Comparison of ENCODE assay signal across 20 cellular contexts in the genomic region with DNA sequence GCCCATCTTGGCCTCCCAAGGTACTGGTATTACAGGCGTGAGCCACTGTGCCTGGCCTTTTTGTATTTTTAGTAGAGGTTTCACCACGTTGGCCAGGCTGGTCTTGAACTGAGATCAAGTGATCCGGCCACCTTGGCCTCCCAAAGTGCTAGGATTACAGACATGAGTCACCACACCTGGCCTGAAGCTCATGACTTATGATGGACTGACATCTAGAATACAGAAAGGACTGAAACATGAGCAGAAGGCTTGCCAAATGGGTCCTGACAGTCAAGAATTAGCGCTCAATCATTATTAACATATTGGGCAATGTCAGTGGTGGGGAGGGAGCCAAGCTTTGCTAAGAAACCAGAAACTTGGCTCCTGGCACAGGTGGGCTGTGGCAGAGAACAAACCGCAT. TPM values are rescaled to one million over a fixed set of nuclear protein-coding genes. Genes with fewer than 3 reads are reported as not detected.
DNase-seq lines count a peak whose midpoint lies in the region; ATAC-seq, FAIRE-seq and TF ChIP-seq lines count a peak whose summit lies in the region.
"Had no signal": no experiment of that assay in that cellular context is flagged by ENCODE, and none has a peak within 500 bp of the region (broad histone marks: within the 10 kb centered on the region; RNA-seq: fewer than 3 reads in every experiment).

No MANE protein-coding gene starts in this region.

- H3K27ac ChIP-seq in HepG2 (ENCODE audit: extremely low read length, insufficient read depth, low read length) = no peak overlapping the region
- H3K27ac ChIP-seq in right lobe of liver = no peak overlapping the region
- peak overlapping the region; percentile 44 for H3K27ac ChIP-seq in psoas muscle

- CTCF ChIA-PET in HepG2 (lab: Yijun Ruan, JAX; ENCODE audit: low intra/inter-chr PET ratio, low total read pairs) = no interaction called here

- over 99% methylated on average over 5 of the region's 5 CpGs for WGBS in HepG2 (ENCODE audit: low lambda C conversion rate)
- WGBS in right lobe of liver (ENCODE audit: insufficient coverage, low coverage, low lambda C conversion rate, missing lambda C conversion rate) = 55% methylated on average over 5 of the region's 5 CpGs
- 57 to 79% (median 74%) methylated on average over 5 of the region's 5 CpGs for WGBS in psoas muscle, 3 donors

- TF ChIP-seq CTCF in HepG2 (CRISPR knock-in tag; IDR thresholded peaks at IDR 0.05) (no peak), right lobe of liver (IDR thresholded peaks at IDR 0.05) (no peak), brain (conservative IDR thresholded peaks at IDR 0.05) (no peak), psoas muscle (IDR thresholded peaks at IDR 0.05) (no peak)

- H3K9me3 Mint-ChIP-seq in brain = peaks cover 0 to 4% (median 0%) of the 10 kb centered on the region in 5 experiments
- H3K9me3 Mint-ChIP-seq: CD4-positive, alpha-beta memory T cell; HFFc6 had no signal

- H3K27ac Mint-ChIP-seq in brain = peak overlapping the region in 3 of 5 experiments; percentile 25 to 77 (median 42)
- H3K27ac Mint-ChIP-seq: HFFc6 had no signal

- intact Hi-C loops in HepG2 (cut with micrococcal nuclease; ENCODE audit: unreplicated experiment) (no loop called here), right lobe of liver (cut with DNase I) (no loop called here), psoas muscle (cut with DNase I) (no loop called here)

- H3K4me1 ChIP-seq in HepG2 (ENCODE audit: insufficient read depth, low read length) = peaks cover 19% of the 10 kb centered on the region
- H3K4me1 ChIP-seq in right lobe of liver = no peaks in the 10 kb centered on the region
- H3K4me1 ChIP-seq in psoas muscle = peaks cover 9% of the 10 kb centered on the region

- no peak overlapping the region for H3K4me2 ChIP-seq in HepG2 (ENCODE audit: low read depth, low read length)
- H3K4me2 ChIP-seq: BLaER1 had no signal

- no peaks in the 10 kb centered on the region for H3K9me3 ChIP-seq in HepG2 (ENCODE audit: low read length)
- no peaks in the 10 kb centered on the region for H3K9me3 ChIP-seq in right lobe of liver
- no peaks in the 10 kb centered on the region for H3K9me3 ChIP-seq in psoas muscle
- H3K9me3 ChIP-seq: BLaER1 had no signal

- H2AFZ ChIP-seq in HepG2 (ENCODE audit: low read length) = no peak overlapping the region

- peak overlapping the region in 2 of 5 experiments; percentile 25 to 68 for H3K4me3 Mint-ChIP-seq in brain
- H3K4me3 Mint-ChIP-seq: HFFc6 had no signal

- in situ Hi-C loops in HepG2 (cut with HindIII; ENCODE audit: extremely low pct_ligation_motif_present, low pct_unique_long_range_greater_than_20kb) = no loop called here

- peaks cover 22 to 64% of the 10 kb centered on the region in 2 experiments for H3K36me3 ChIP-seq in HepG2 (replicated peaks in 1 of 2; ENCODE audit: control insufficient read depth in 1 of 2, insufficient read depth in 2 of 2, low read length in 2 of 2)
- H3K36me3 ChIP-seq in right lobe of liver = peaks cover 0 to 27% (median 10%) of the 10 kb centered on the region in 4 donors
- peaks cover 0 to 32% of the 10 kb centered on the region in 2 donors for H3K36me3 ChIP-seq in psoas muscle (ENCODE audit: insufficient read depth in 1 of 2, low read depth in 1 of 2)

- no peak for TF ChIP-seq RAD21 in HepG2 (CRISPR knock-in tag; IDR thresholded peaks at IDR 0.05)

- no peak for ATAC-seq in HepG2
- ATAC-seq in right lobe of liver = no peak
- peak in 3 of 4 donors; percentile 34 to 56 (median 41) for ATAC-seq in psoas muscle
- ATAC-seq in HG02973 (IDR thresholded peaks at IDR 0.05; ENCODE audit: unreplicated experiment) = no peak
- ATAC-seq: GM12878 had no signal

- H3K9ac ChIP-seq in HepG2 (ENCODE audit: insufficient read depth, low read depth, low read length) = no peak overlapping the region
- H3K9ac ChIP-seq: BLaER1 had no signal

- no TSS peak for BruUV-seq in HepG2 (replicated peaks; lab: Mats Ljungman, UMichigan)

- TF ChIP-seq POLR2A in HepG2 (IDR thresholded peaks at IDR 0.05; ENCODE audit: insufficient read depth in 1 of 2, low read depth in 2 of 2, low read length in 2 of 2) = no peak
- no peak for TF ChIP-seq POLR2A in right lobe of liver (IDR thresholded peaks at IDR 0.05)

- H3K27me3 ChIP-seq in HepG2 (ENCODE audit: control insufficient read depth in 1 of 2, insufficient read depth in 2 of 2, low read length in 2 of 2) (no peaks in the 10 kb centered on the region; a peak in 1 of 5 replicates), right lobe of liver (no peaks in the 10 kb centered on the region), psoas muscle (ENCODE audit: insufficient read depth in 3 of 3, low read length in 2 of 3) (no peaks in the 10 kb centered on the region)
- H3K27me3 ChIP-seq: BLaER1 had no signal

- H3K4me3 ChIP-seq in HepG2 (replicated peaks in 1 of 3; ENCODE audit: insufficient read depth in 1 of 3, low read depth in 2 of 3, low read length in 3 of 3) = no peak overlapping the region
- H3K4me3 ChIP-seq in right lobe of liver = no peak overlapping the region
- H3K4me3 ChIP-seq in psoas muscle = no peak overlapping the region
- H3K4me3 ChIP-seq: BLaER1, GM12878 had no signal

- peaks cover 3% of the 10 kb centered on the region for H3K27me3 Mint-ChIP-seq in brain

- no peak for FAIRE-seq in HepG2 (lab: Jason Lieb, UNC)
- FAIRE-seq: GM12878 had no signal

- peaks cover 21% of the 10 kb centered on the region for H3K4me1 Mint-ChIP-seq in brain

- TF ChIP-seq EP300 in HepG2 (IDR thresholded peaks at IDR 0.05; ENCODE audit: low read depth in 2 of 2, low read length in 2 of 2) = no peak
- no peak for TF ChIP-seq EP300 in HepG2 (CRISPR knock-in tag; IDR thresholded peaks at IDR 0.05; ENCODE audit: borderline replicate concordance)

- peaks cover 22% of the 10 kb centered on the region for H3K79me2 ChIP-seq in HepG2 (ENCODE audit: insufficient read depth, low read length)

- H3K36me3 Mint-ChIP-seq in brain = peaks cover 73% of the 10 kb centered on the region

- H4K20me1 ChIP-seq in HepG2 (ENCODE audit: insufficient read depth, low read length) = no peaks in the 10 kb centered on the region

- DNase-seq in HepG2 (ENCODE audit: low spot score) = no peak
- no peak for DNase-seq in right lobe of liver
- DNase-seq in psoas muscle = no peak
- no peak for DNase-seq in NCI-H2029 (lab: John Stamatoyannopoulos, UW)
- no peak for DNase-seq in NCI-H2227 (lab: John Stamatoyannopoulos, UW; ENCODE audit: unreplicated experiment)
- DNase-seq: CD4-positive, alpha-beta memory T cell; DND-41; H7; HFFc6; KBM-7; NCI-H1092; NCI-H1436; NCI-H1930; NCI-H524 treated with DMSO at 0.1 percent for 48 hours; Right ventricle myocardium superior had no signal

- POLR2A ChIA-PET in HepG2 (lab: Yijun Ruan, JAX) = no interaction called here

RNA-seq across cellular contexts. Expression of gene FADS1, which starts 5.0 kb away (rescaled TPM):
- total RNA-seq in HepG2 (2016; rRNA removed; fragmentation: Illumina TruSeq; extraction: Trizol) (65.8 and 108 TPM in 2 replicates), right lobe of liver (10 to 100 TPM; 18.3 to 87.6 (median 34.8) TPM), psoas muscle (10 to 100 TPM; 13.7 to 93.2 (median 20.6) TPM)
- total RNA-seq in HepG2 (2016; cell fraction: cytosol; rRNA removed; fragmentation: Illumina TruSeq; extraction: Trizol; ENCODE audit: low read depth) = 28.4 and 32.7 TPM in 2 replicates
- total RNA-seq in HepG2 (2016; cell fraction: insoluble cytoplasmic fraction; rRNA removed; fragmentation: Illumina TruSeq; extraction: Trizol) = 63.3 and 108 TPM in 2 replicates
- total RNA-seq in HepG2 (2016; cell fraction: membrane; rRNA removed; fragmentation: Illumina TruSeq; extraction: Trizol) = 64.5 and 65.2 TPM in 2 replicates
- total RNA-seq in HepG2 (2016; cell fraction: nucleus; rRNA removed; fragmentation: Illumina TruSeq; extraction: Trizol) = 91.8 and 110 TPM in 2 replicates
- polyA plus RNA-seq in HepG2 (2011; rRNA removed) (91.8 and 98.4 TPM in 2 replicates), brain (ENCODE audit: insufficient read depth, low read depth, low replicate concordance) (103 TPM), psoas muscle (10 to 100 TPM in 2 of 3 donors, 1 to 10 TPM in 1; 8.6 to 70.8 (median 16.9) TPM)
- polyA plus RNA-seq in HepG2 (2011; cell fraction: cytosol; rRNA removed) = 80.8 and 110 TPM in 2 replicates
- polyA plus RNA-seq in HepG2 (2011; cell fraction: nucleus; rRNA removed) = 56.1 and 66.5 TPM in 2 replicates
- polyA plus RNA-seq in HepG2 (2012) = 70.6 and 81.6 TPM in 2 replicates
- polyA plus RNA-seq in HepG2 (2016; cell fraction: cytosol; fragmentation: Illumina TruSeq; extraction: Trizol; ENCODE audit: low read depth) = 18.4 and 22.5 TPM in 2 replicates
- polyA plus RNA-seq in HepG2 (2016; cell fraction: insoluble cytoplasmic fraction; fragmentation: Illumina TruSeq; extraction: Trizol; ENCODE audit: low read depth) = 56.1 and 57.8 TPM in 2 replicates
- 34.4 and 36.5 TPM in 2 replicates for polyA plus RNA-seq in HepG2 (2016; cell fraction: membrane; fragmentation: Illumina TruSeq; extraction: Trizol; ENCODE audit: low read depth)
- 134 TPM in 2 replicates for polyA plus RNA-seq in HepG2 (2016; cell fraction: nucleus; fragmentation: Illumina TruSeq; extraction: Trizol; ENCODE audit: insufficient read depth, low read depth)
- polyA minus RNA-seq in HepG2 (2011; rRNA and poly(A)+ RNA removed; ENCODE audit: low replicate concordance) = 305 and 789 TPM in 2 replicates
- 108 and 118 TPM in 2 replicates for polyA minus RNA-seq in HepG2 (2011; cell fraction: cytosol; rRNA and poly(A)+ RNA removed)
- 63.0 and 82.7 TPM in 2 replicates for polyA minus RNA-seq in HepG2 (2011; cell fraction: nucleus; rRNA and poly(A)+ RNA removed)
- total RNA-seq: OCI-LY7 had no signal

RNA-seq across cellular contexts. Expression of gene FADS2, which starts 16.3 kb away (rescaled TPM):
- total RNA-seq in HepG2 (2016; rRNA removed; fragmentation: Illumina TruSeq; extraction: Trizol) = 54.7 and 124 TPM in 2 replicates
- 17.6 and 17.8 TPM in 2 replicates for total RNA-seq in HepG2 (2016; cell fraction: cytosol; rRNA removed; fragmentation: Illumina TruSeq; extraction: Trizol; ENCODE audit: low read depth)
- 51.3 and 120 TPM in 2 replicates for total RNA-seq in HepG2 (2016; cell fraction: insoluble cytoplasmic fraction; rRNA removed; fragmentation: Illumina TruSeq; extraction: Trizol)
- total RNA-seq in HepG2 (2016; cell fraction: membrane; rRNA removed; fragmentation: Illumina TruSeq; extraction: Trizol) = 42.1 and 45.1 TPM in 2 replicates
- 103 and 115 TPM in 2 replicates for total RNA-seq in HepG2 (2016; cell fraction: nucleus; rRNA removed; fragmentation: Illumina TruSeq; extraction: Trizol)
- 90.1 and 125 TPM in 2 replicates for polyA plus RNA-seq in HepG2 (2011; rRNA removed)
- polyA plus RNA-seq in HepG2 (2011; cell fraction: cytosol; rRNA removed) = 66.9 and 93.5 TPM in 2 replicates
- 77.8 and 97.6 TPM in 2 replicates for polyA plus RNA-seq in HepG2 (2011; cell fraction: nucleus; rRNA removed)
- 111 and 112 TPM in 2 replicates for polyA plus RNA-seq in HepG2 (2012)
- 16.3 and 18.5 TPM in 2 replicates for polyA plus RNA-seq in HepG2 (2016; cell fraction: cytosol; fragmentation: Illumina TruSeq; extraction: Trizol; ENCODE audit: low read depth)
- polyA plus RNA-seq in HepG2 (2016; cell fraction: insoluble cytoplasmic fraction; fragmentation: Illumina TruSeq; extraction: Trizol; ENCODE audit: low read depth) = 43.7 and 53.6 TPM in 2 replicates
- polyA plus RNA-seq in HepG2 (2016; cell fraction: membrane; fragmentation: Illumina TruSeq; extraction: Trizol; ENCODE audit: low read depth) = 27.1 and 32.3 TPM in 2 replicates
- polyA plus RNA-seq in HepG2 (2016; cell fraction: nucleus; fragmentation: Illumina TruSeq; extraction: Trizol; ENCODE audit: insufficient read depth, low read depth) = 153 and 164 TPM in 2 replicates
- 240 and 324 TPM in 2 replicates for polyA minus RNA-seq in HepG2 (2011; rRNA and poly(A)+ RNA removed; ENCODE audit: low replicate concordance)
- 65.5 and 71.3 TPM in 2 replicates for polyA minus RNA-seq in HepG2 (2011; cell fraction: cytosol; rRNA and poly(A)+ RNA removed)
- polyA minus RNA-seq in HepG2 (2011; cell fraction: nucleus; rRNA and poly(A)+ RNA removed) = 23.2 and 36.6 TPM in 2 replicates
- 100 to 1,000 TPM in 4 of 6 experiments, 1 to 10 TPM in 2; 4.2 to 166 (median 110) TPM for total RNA-seq in right lobe of liver
- 266 TPM for polyA plus RNA-seq in brain (ENCODE audit: insufficient read depth, low read depth, low replicate concordance)
- 1 to 10 TPM; 3.3 to 8.4 (median 6.0) TPM for total RNA-seq in psoas muscle
- polyA plus RNA-seq in psoas muscle = 1 to 10 TPM; 2.2 to 5.5 (median 3.6) TPM

RNA-seq across cellular contexts. Expression of gene FEN1, which starts 19.1 kb away (rescaled TPM):
- total RNA-seq in HepG2 (2016; rRNA removed; fragmentation: Illumina TruSeq; extraction: Trizol) = 102 and 116 TPM in 2 replicates
- total RNA-seq in HepG2 (2016; cell fraction: cytosol; rRNA removed; fragmentation: Illumina TruSeq; extraction: Trizol; ENCODE audit: low read depth) = 9.9 and 12.9 TPM in 2 replicates
- total RNA-seq in HepG2 (2016; cell fraction: insoluble cytoplasmic fraction; rRNA removed; fragmentation: Illumina TruSeq; extraction: Trizol) = 103 and 117 TPM in 2 replicates
- 25.3 and 31.0 TPM in 2 replicates for total RNA-seq in HepG2 (2016; cell fraction: membrane; rRNA removed; fragmentation: Illumina TruSeq; extraction: Trizol)
- total RNA-seq in HepG2 (2016; cell fraction: nucleus; rRNA removed; fragmentation: Illumina TruSeq; extraction: Trizol) = 47.5 and 54.1 TPM in 2 replicates
- polyA plus RNA-seq in HepG2 (2011; rRNA removed) = 10.9 and 12.4 TPM in 2 replicates
- 11.9 and 14.6 TPM in 2 replicates for polyA plus RNA-seq in HepG2 (2011; cell fraction: cytosol; rRNA removed)
- 4.0 and 5.3 TPM in 2 replicates for polyA plus RNA-seq in HepG2 (2011; cell fraction: nucleus; rRNA removed)
- polyA plus RNA-seq in HepG2 (2012) = 11.2 and 20.0 TPM in 2 replicates
- polyA plus RNA-seq in HepG2 (2016; cell fraction: cytosol; fragmentation: Illumina TruSeq; extraction: Trizol; ENCODE audit: low read depth) = 5.2 and 7.1 TPM in 2 replicates
- polyA plus RNA-seq in HepG2 (2016; cell fraction: insoluble cytoplasmic fraction; fragmentation: Illumina TruSeq; extraction: Trizol; ENCODE audit: low read depth) = 94.2 and 98.7 TPM in 2 replicates
- 12.2 and 15.7 TPM in 2 replicates for polyA plus RNA-seq in HepG2 (2016; cell fraction: membrane; fragmentation: Illumina TruSeq; extraction: Trizol; ENCODE audit: low read depth)
- polyA plus RNA-seq in HepG2 (2016; cell fraction: nucleus; fragmentation: Illumina TruSeq; extraction: Trizol; ENCODE audit: insufficient read depth, low read depth) = 60.2 and 63.1 TPM in 2 replicates
- 25.3 and 218 TPM in 2 replicates for polyA minus RNA-seq in HepG2 (2011; rRNA and poly(A)+ RNA removed; ENCODE audit: low replicate concordance)
- 7.6 and 10.2 TPM in 2 replicates for polyA minus RNA-seq in HepG2 (2011; cell fraction: cytosol; rRNA and poly(A)+ RNA removed)
- polyA minus RNA-seq in HepG2 (2011; cell fraction: nucleus; rRNA and poly(A)+ RNA removed) = 10.8 and 11.8 TPM in 2 replicates
- total RNA-seq in right lobe of liver = 10 to 100 TPM in 2 of 6 experiments, 1 to 10 TPM in 4; 4.0 to 13.3 (median 5.4) TPM
- polyA plus RNA-seq in brain (ENCODE audit: insufficient read depth, low read depth, low replicate concordance) = 74.9 TPM
- total RNA-seq in psoas muscle = 10 to 100 TPM in 2 of 4 donors, 1 to 10 TPM in 2; 5.7 to 10.5 (median 8.5) TPM
- 10 to 100 TPM; 10.3 to 30.3 (median 17.1) TPM for polyA plus RNA-seq in psoas muscle

RNA-seq across cellular contexts. Expression of gene TMEM258, which starts 19.4 kb away (rescaled TPM):
- 164 and 175 TPM in 2 replicates for total RNA-seq in HepG2 (2016; rRNA removed; fragmentation: Illumina TruSeq; extraction: Trizol)
- 124 and 186 TPM in 2 replicates for total RNA-seq in HepG2 (2016; cell fraction: cytosol; rRNA removed; fragmentation: Illumina TruSeq; extraction: Trizol; ENCODE audit: low read depth)
- 157 and 180 TPM in 2 replicates for total RNA-seq in HepG2 (2016; cell fraction: insoluble cytoplasmic fraction; rRNA removed; fragmentation: Illumina TruSeq; extraction: Trizol)
- 166 and 206 TPM in 2 replicates for total RNA-seq in HepG2 (2016; cell fraction: membrane; rRNA removed; fragmentation: Illumina TruSeq; extraction: Trizol)
- total RNA-seq in HepG2 (2016; cell fraction: nucleus; rRNA removed; fragmentation: Illumina TruSeq; extraction: Trizol) = 83.5 and 96.3 TPM in 2 replicates
- 363 and 424 TPM in 2 replicates for polyA plus RNA-seq in HepG2 (2011; rRNA removed)
- polyA plus RNA-seq in HepG2 (2011; cell fraction: cytosol; rRNA removed) = 333 and 381 TPM in 2 replicates
- polyA plus RNA-seq in HepG2 (2011; cell fraction: nucleus; rRNA removed) = 70.6 and 77.2 TPM in 2 replicates
- 225 and 301 TPM in 2 replicates for polyA plus RNA-seq in HepG2 (2012)
- 181 and 226 TPM in 2 replicates for polyA plus RNA-seq in HepG2 (2016; cell fraction: cytosol; fragmentation: Illumina TruSeq; extraction: Trizol; ENCODE audit: low read depth)
- polyA plus RNA-seq in HepG2 (2016; cell fraction: insoluble cytoplasmic fraction; fragmentation: Illumina TruSeq; extraction: Trizol; ENCODE audit: low read depth) = 187 and 188 TPM in 2 replicates
- polyA plus RNA-seq in HepG2 (2016; cell fraction: membrane; fragmentation: Illumina TruSeq; extraction: Trizol; ENCODE audit: low read depth) = 185 and 215 TPM in 2 replicates
- 173 and 175 TPM in 2 replicates for polyA plus RNA-seq in HepG2 (2016; cell fraction: nucleus; fragmentation: Illumina TruSeq; extraction: Trizol; ENCODE audit: insufficient read depth, low read depth)
- polyA minus RNA-seq in HepG2 (2011; rRNA and poly(A)+ RNA removed; ENCODE audit: low replicate concordance) = 153 and 413 TPM in 2 replicates
- 79.2 and 82.2 TPM in 2 replicates for polyA minus RNA-seq in HepG2 (2011; cell fraction: cytosol; rRNA and poly(A)+ RNA removed)
- polyA minus RNA-seq in HepG2 (2011; cell fraction: nucleus; rRNA and poly(A)+ RNA removed) = 54.3 and 55.7 TPM in 2 replicates
- total RNA-seq in right lobe of liver = 10 to 100 TPM; 31.6 to 74.5 (median 55.3) TPM
- 370 TPM for polyA plus RNA-seq in brain (ENCODE audit: insufficient read depth, low read depth, low replicate concordance)
- total RNA-seq in psoas muscle = 10 to 100 TPM; 76.0 to 93.2 (median 80.9) TPM
- polyA plus RNA-seq in psoas muscle = 100 to 1,000 TPM; 152 to 177 (median 159) TPM

RNA-seq across cellular contexts. Expression of gene MYRF, which starts 59.4 kb away (rescaled TPM):
- total RNA-seq in HepG2 (2016; rRNA removed; fragmentation: Illumina TruSeq; extraction: Trizol) (7.9 and 10.2 TPM in 2 replicates), right lobe of liver (10 to 100 TPM in 5 of 6 experiments, 1 to 10 TPM in 1; 7.6 to 16.4 (median 11.6) TPM), psoas muscle (under 1 TPM in 3 of 4 donors, not detected in 1; 0.15 to 0.24 (median 0.24) TPM)
- total RNA-seq in HepG2 (2016; cell fraction: cytosol; rRNA removed; fragmentation: Illumina TruSeq; extraction: Trizol; ENCODE audit: low read depth) = 6.6 and 7.4 TPM in 2 replicates
- total RNA-seq in HepG2 (2016; cell fraction: insoluble cytoplasmic fraction; rRNA removed; fragmentation: Illumina TruSeq; extraction: Trizol) = 6.8 and 10.3 TPM in 2 replicates
- total RNA-seq in HepG2 (2016; cell fraction: membrane; rRNA removed; fragmentation: Illumina TruSeq; extraction: Trizol) = 8.2 and 8.5 TPM in 2 replicates
- total RNA-seq in HepG2 (2016; cell fraction: nucleus; rRNA removed; fragmentation: Illumina TruSeq; extraction: Trizol) = 16.7 and 20.6 TPM in 2 replicates
- polyA plus RNA-seq in HepG2 (2011; rRNA removed) (25.9 and 33.2 TPM in 2 replicates), brain (ENCODE audit: insufficient read depth, low read depth, low replicate concordance) (70.8 TPM), psoas muscle (under 1 TPM; 0.01 to 0.08 (median 0.08) TPM)
- polyA plus RNA-seq in HepG2 (2011; cell fraction: cytosol; rRNA removed) = 17.4 and 19.1 TPM in 2 replicates
- 140 and 154 TPM in 2 replicates for polyA plus RNA-seq in HepG2 (2011; cell fraction: nucleus; rRNA removed)
- polyA plus RNA-seq in HepG2 (2012) = 27.5 and 41.4 TPM in 2 replicates
- 1.8 and 2.1 TPM in 2 replicates for polyA plus RNA-seq in HepG2 (2016; cell fraction: cytosol; fragmentation: Illumina TruSeq; extraction: Trizol; ENCODE audit: low read depth)
- polyA plus RNA-seq in HepG2 (2016; cell fraction: insoluble cytoplasmic fraction; fragmentation: Illumina TruSeq; extraction: Trizol; ENCODE audit: low read depth) = 12.8 and 17.2 TPM in 2 replicates
- polyA plus RNA-seq in HepG2 (2016; cell fraction: membrane; fragmentation: Illumina TruSeq; extraction: Trizol; ENCODE audit: low read depth) = 5.7 and 6.2 TPM in 2 replicates
- polyA plus RNA-seq in HepG2 (2016; cell fraction: nucleus; fragmentation: Illumina TruSeq; extraction: Trizol; ENCODE audit: insufficient read depth, low read depth) = 69.8 and 76.1 TPM in 2 replicates
- 2.9 and 52.2 TPM in 2 replicates for polyA minus RNA-seq in HepG2 (2011; rRNA and poly(A)+ RNA removed; ENCODE audit: low replicate concordance)
- polyA minus RNA-seq in HepG2 (2011; cell fraction: cytosol; rRNA and poly(A)+ RNA removed) = 27.3 and 36.7 TPM in 2 replicates
- polyA minus RNA-seq in HepG2 (2011; cell fraction: nucleus; rRNA and poly(A)+ RNA removed) = 39.0 and 39.4 TPM in 2 replicates

Comparison
In these comparisons a context has a peak if more than half of its experiments do, and no peak if none do; other contexts are left out.
1. ATAC-seq: peak in psoas muscle (3 of 4); none in HepG2 (single experiment), right lobe of liver (0 of 4) and HG02973 (single experiment).